In genomic region chr4:82866706-82867385, GRCh38 we compare ENCODE assay signal across 16 cellular contexts. TPM values are rescaled to one million over a fixed set of nuclear protein-coding genes. Genes with fewer than 3 reads are reported as not detected.
DNase-seq lines count a peak whose midpoint lies in the region; ATAC-seq and TF ChIP-seq lines count a peak whose summit lies in the region.
"Had no signal": no experiment of that assay in that cellular context is flagged by ENCODE, and none has a peak within 500 bp of the region (broad histone marks: within the 10 kb centered on the region; RNA-seq: fewer than 3 reads in every experiment).

No MANE protein-coding gene starts in this region.

- H3K4me1 ChIP-seq in CD8-positive, alpha-beta memory T cell (ENCODE audit: insufficient read depth, low read length), result peaks cover 12% of the 10 kb centered on the region
- H3K4me1 ChIP-seq in foreskin keratinocyte, result peaks cover 18% of the 10 kb centered on the region

- CTCF ChIA-PET in AG04450 (lab: Charles Lee), result interaction anchor here (0.9 to 1.1 kb wide), 3 partner anchors 10 to 404 kb away, joined by 3 to 4 read pairs (median 4); no protein-coding TSS in a partner anchor
- CTCF ChIA-PET in CD8-positive, alpha-beta memory T cell (lab: Charles Lee), result no interaction called here
- CTCF ChIA-PET in activated CD8-positive, alpha-beta T cell treated with anti-CD3 and anti-CD28 coated beads for 36 hours (lab: Charles Lee), result interaction anchor here (1.1 to 1.6 kb wide), 2 partner anchors 13 to 14 kb away, joined by 3 to 5 read pairs; no protein-coding TSS in a partner anchor

- H3K27ac ChIP-seq in AG04450 (ENCODE audit: low read depth, low read length), result peak overlapping the region; percentile 63
- no peak overlapping the region for H3K27ac ChIP-seq in CD8-positive, alpha-beta memory T cell (ENCODE audit: low read depth, low read length)
- H3K27ac ChIP-seq in foreskin keratinocyte, result peak overlapping the region; percentile 89

- H3K27me3 Mint-ChIP-seq in CD8-positive, alpha-beta memory T cell, result no peaks in the 10 kb centered on the region
- H3K27me3 Mint-ChIP-seq in activated CD8-positive, alpha-beta T cell treated with anti-CD3 and anti-CD28 coated beads for 36 hours, result no peaks in the 10 kb centered on the region
- H3K27me3 Mint-ChIP-seq: central memory CD8-positive, alpha-beta T cell had no signal

- peaks cover 15 to 85% (median 33%) of the 10 kb centered on the region in 3 donors for H3K36me3 Mint-ChIP-seq in CD8-positive, alpha-beta memory T cell
- peaks cover 46% of the 10 kb centered on the region for H3K36me3 Mint-ChIP-seq in activated CD8-positive, alpha-beta T cell treated with anti-CD3 and anti-CD28 coated beads for 36 hours (ENCODE audit: low read depth)

- no peak for ATAC-seq in activated CD8-positive, alpha-beta T cell treated with anti-CD3 and anti-CD28 coated beads for 36 hours
- ATAC-seq in foreskin keratinocyte, result no peak
- no peak for ATAC-seq in GM21619 (IDR thresholded peaks at IDR 0.05; ENCODE audit: unreplicated experiment)

- peaks cover 20% of the 10 kb centered on the region for H3K36me3 ChIP-seq in CD8-positive, alpha-beta memory T cell (ENCODE audit: insufficient read depth, low read length)

- POLR2A ChIA-PET in AG04450 (lab: Yijun Ruan, JAX), result interaction anchor here (0.6 kb wide), 1 partner anchor 23 kb away, joined by 10 read pairs; no protein-coding TSS in a partner anchor
- POLR2A ChIA-PET in CD8-positive, alpha-beta memory T cell (lab: Charles Lee), result no interaction called here
- POLR2A ChIA-PET in activated CD8-positive, alpha-beta T cell treated with anti-CD3 and anti-CD28 coated beads for 36 hours (lab: Charles Lee), result no interaction called here

- H3K4me1 Mint-ChIP-seq in CD8-positive, alpha-beta memory T cell, result peaks cover 9 to 32% (median 32%) of the 10 kb centered on the region in 3 donors
- H3K4me1 Mint-ChIP-seq in activated CD8-positive, alpha-beta T cell treated with anti-CD3 and anti-CD28 coated beads for 36 hours (ENCODE audit: low read depth), result peaks cover 28% of the 10 kb centered on the region

- H3K4me3 Mint-ChIP-seq in CD8-positive, alpha-beta memory T cell, result no peak overlapping the region
- H3K4me3 Mint-ChIP-seq in activated CD8-positive, alpha-beta T cell treated with anti-CD3 and anti-CD28 coated beads for 36 hours, result no peak overlapping the region

- H3K9me3 Mint-ChIP-seq in CD8-positive, alpha-beta memory T cell, result no peaks in the 10 kb centered on the region
- H3K9me3 Mint-ChIP-seq in activated CD8-positive, alpha-beta T cell treated with anti-CD3 and anti-CD28 coated beads for 36 hours, result no peaks in the 10 kb centered on the region
- H3K9me3 Mint-ChIP-seq: central memory CD8-positive, alpha-beta T cell had no signal

- H3K9me3 ChIP-seq in AG04450 (ENCODE audit: control insufficient read depth, insufficient read depth, low read length), result no peaks in the 10 kb centered on the region
- no peaks in the 10 kb centered on the region for H3K9me3 ChIP-seq in CD8-positive, alpha-beta memory T cell (ENCODE audit: low read length)
- H3K9me3 ChIP-seq: sigmoid colon, vagina had no signal

- intact Hi-C loops in activated CD8-positive, alpha-beta T cell treated with anti-CD3 and anti-CD28 coated beads for 36 hours (cut with micrococcal nuclease), result no loop called here

- peak overlapping the region in 6 of 8 donors; percentile 10 to 75 (median 46) for H3K27ac Mint-ChIP-seq in CD8-positive, alpha-beta memory T cell
- peak overlapping the region; percentile 46 for H3K27ac Mint-ChIP-seq in activated CD8-positive, alpha-beta T cell treated with anti-CD3 and anti-CD28 coated beads for 36 hours

- DNase-seq in AG04450 (ENCODE audit: low read depth, low spot score), result no peak
- DNase-seq in CD8-positive, alpha-beta memory T cell, result no peak
- DNase-seq in activated CD8-positive, alpha-beta T cell treated with anti-CD3 and anti-CD28 coated beads for 36 hours, result no peak
- no peak for DNase-seq in foreskin keratinocyte
- no peak for DNase-seq in stimulated activated naive CD4-positive, alpha-beta T cell treated with Interleukin-2 at 50 U/mL for 16 hours (lab: John Stamatoyannopoulos, UW)
- no peak for DNase-seq in GM03348 (ENCODE audit: low spot score)
- no peak for DNase-seq in HuH-7.5 (ENCODE audit: low spot score)
- DNase-seq: activated CD4-positive, alpha-beta T cell treated with anti-CD3 and anti-CD28 coated beads, Interleukin-2, amount 50 U/mL, for 1 hour; activated gamma-delta T cell treated with Interleukin-2 at 50 U/mL for 16 hours; hippocampal formation; NCI-H1105 treated with DMSO at 0.1 percent for 48 hours; sigmoid colon; stimulated activated naive CD4-positive, alpha-beta T cell had no signal

- TF ChIP-seq CTCF in AG04450 (IDR thresholded peaks at IDR 0.05; ENCODE audit: low read depth, low read length) (no peak), foreskin keratinocyte (conservative IDR thresholded peaks at IDR 0.05) (no peak)
- TF ChIP-seq CTCF in activated CD8-positive, alpha-beta T cell treated with anti-CD3 and anti-CD28 coated beads for 36 hours (IDR thresholded peaks at IDR 0.05), result no peak

- no peak overlapping the region for H3K4me3 ChIP-seq in AG04450 (ENCODE audit: low read depth, low read length)
- H3K4me3 ChIP-seq in CD8-positive, alpha-beta memory T cell (ENCODE audit: low read length), result no peak overlapping the region
- H3K4me3 ChIP-seq: sigmoid colon, vagina had no signal

- H3K27me3 ChIP-seq in AG04450 (ENCODE audit: control insufficient read depth, insufficient read depth, low read length) (no peaks in the 10 kb centered on the region), foreskin keratinocyte (no peaks in the 10 kb centered on the region)
- H3K27me3 ChIP-seq in CD8-positive, alpha-beta memory T cell (ENCODE audit: insufficient read depth, low read length, poor library complexity, severe bottlenecking), result no peaks in the 10 kb centered on the region
- H3K27me3 ChIP-seq: sigmoid colon, vagina had no signal

RNA-seq across cellular contexts. Expression of gene SEC31A, which starts 24.1 kb away (rescaled TPM):
- polyA plus RNA-seq in AG04450 (2011; rRNA removed) (383 and 436 TPM in 2 replicates), foreskin keratinocyte (84.2 and 98.4 TPM in 2 replicates)
- 395 and 404 TPM in 2 replicates for polyA minus RNA-seq in AG04450 (2011; rRNA and poly(A)+ RNA removed)
- total RNA-seq in CD8-positive, alpha-beta memory T cell, result 100 to 1,000 TPM in 1 of 2 experiments, 10 to 100 TPM in 1; 87.3 to 100 TPM
- polyA plus RNA-seq in CD8-positive, alpha-beta memory T cell, result 129 TPM
- total RNA-seq in activated CD8-positive, alpha-beta T cell treated with anti-CD3 and anti-CD28 coated beads for 36 hours, result 10 to 100 TPM; 76.0 to 77.1 TPM
- 124 and 162 TPM in 2 replicates for total RNA-seq in foreskin keratinocyte

RNA-seq across cellular contexts. Expression of gene THAP9, which starts 33.7 kb away (rescaled TPM):
- 2.2 and 3.2 TPM in 2 replicates for polyA plus RNA-seq in AG04450 (2011; rRNA removed)
- 1.2 and 3.0 TPM in 2 replicates for polyA minus RNA-seq in AG04450 (2011; rRNA and poly(A)+ RNA removed)
- 1 to 10 TPM; 1.6 to 2.3 TPM for total RNA-seq in CD8-positive, alpha-beta memory T cell
- polyA plus RNA-seq in CD8-positive, alpha-beta memory T cell, result 2.0 TPM
- total RNA-seq in activated CD8-positive, alpha-beta T cell treated with anti-CD3 and anti-CD28 coated beads for 36 hours, result 1 to 10 TPM; 3.5 to 4.4 TPM
- total RNA-seq in foreskin keratinocyte, result 1.6 and 1.8 TPM in 2 replicates
- polyA plus RNA-seq in foreskin keratinocyte, result 0.34 and 0.58 TPM in 2 replicates
